18 cellular contexts compared by ENCODE assay signal in genomic region chr2:69335291-69335690, GRCh38. TPM values are rescaled to one million over a fixed set of nuclear protein-coding genes. Genes with fewer than 3 reads are reported as not detected.
DNase-seq lines count a peak whose midpoint lies in the region; ATAC-seq and TF ChIP-seq lines count a peak whose summit lies in the region.
"Had no signal": no experiment of that assay in that cellular context is flagged by ENCODE, and none has a peak within 500 bp of the region (broad histone marks: within the 10 kb centered on the region; RNA-seq: fewer than 3 reads in every experiment).

No MANE protein-coding gene starts in this region.

- H4K5ac ChIP-seq in IMR-90 (ENCODE audit: low read depth, low read length), result no peak overlapping the region

- H3K27me3 ChIP-seq in IMR-90 (ENCODE audit: control insufficient read depth, insufficient read depth, low read length) (no peaks in the 10 kb centered on the region), dorsolateral prefrontal cortex (no peaks in the 10 kb centered on the region), mesenchymal stem cell (ENCODE audit: control insufficient read depth in 1 of 2, insufficient read depth in 1 of 2, low read length in 2 of 2) (no peaks in the 10 kb centered on the region)
- H3K27me3 ChIP-seq: BLaER1 treated with 17β-estradiol and CSF1 and Interleukin-3, amounts not matched to agents 10 nM and 100 nM had no signal

- POLR2A ChIA-PET in IMR-90 (lab: Charles Lee; ENCODE audit: unreplicated experiment), result no interaction called here

- dilution Hi-C loops in IMR-90 (cut with HindIII; ENCODE audit: low sequenced_read_pairs, unreplicated experiment), result no loop called here

- H3K9me3 Mint-ChIP-seq in mesothelial cell of epicardium, result no peaks in the 10 kb centered on the region
- H3K9me3 Mint-ChIP-seq: CD8-positive, alpha-beta T cell; GM23338; IgD-negative memory B cell had no signal

- H3K36me3 Mint-ChIP-seq in mesothelial cell of epicardium, result peaks cover 36% of the 10 kb centered on the region

- H3K79me1 ChIP-seq in IMR-90 (ENCODE audit: low read depth in 1 of 2, low read length in 2 of 2) (peaks cover 27 to 35% of the 10 kb centered on the region in 2 experiments), mesenchymal stem cell (replicated peaks; ENCODE audit: low read length, poor library complexity, severe bottlenecking) (peaks cover 22% of the 10 kb centered on the region)

- no peak overlapping the region for H2BK120ac ChIP-seq in IMR-90 (ENCODE audit: low read depth, low read length)
- H2BK120ac ChIP-seq in mesenchymal stem cell (ENCODE audit: low read depth, low read length), result no peak overlapping the region

- H3K9ac ChIP-seq in IMR-90 (ENCODE audit: low read depth, low read length) (no peak overlapping the region), mesenchymal stem cell (ENCODE audit: low read length) (no peak overlapping the region)
- H3K9ac ChIP-seq: BLaER1 treated with 17β-estradiol and CSF1 and Interleukin-3, amounts not matched to agents 10 nM and 100 nM had no signal

- H2BK12ac ChIP-seq in mesenchymal stem cell (ENCODE audit: low read length in 2 of 2), result no peak overlapping the region

- H2BK15ac ChIP-seq in IMR-90 (ENCODE audit: low read depth, low read length), result no peak overlapping the region
- no peak overlapping the region for H2BK15ac ChIP-seq in mesenchymal stem cell (ENCODE audit: low read depth, poor library complexity, severe bottlenecking)

- TF ChIP-seq RAD21 in IMR-90 (IDR thresholded peaks at IDR 0.05; ENCODE audit: low read length), result no peak

- H3K4ac ChIP-seq in IMR-90 (ENCODE audit: low read depth, low read length) (no peak overlapping the region), mesenchymal stem cell (ENCODE audit: low read depth in 1 of 2, low read length in 2 of 2) (no peak overlapping the region)

- no peak overlapping the region for H2AK9ac ChIP-seq in IMR-90 (replicated peaks; ENCODE audit: low read depth, low read length, poor library complexity)

- no peak overlapping the region for H3K14ac ChIP-seq in IMR-90 (replicated peaks; ENCODE audit: low read depth, low read length)
- no peak overlapping the region for H3K14ac ChIP-seq in mesenchymal stem cell (ENCODE audit: low read length in 2 of 2)

- TF ChIP-seq CTCF in AG09309 (IDR thresholded peaks at IDR 0.05; ENCODE audit: control insufficient read depth, insufficient read depth, low read depth, low read length, missing control alignments) (no peak), IMR-90 (conservative IDR thresholded peaks at IDR 0.05; ENCODE audit: low read depth, low read length) (no peak), mesothelial cell of epicardium (IDR thresholded peaks at IDR 0.05; ENCODE audit: unreplicated experiment) (no peak), dorsolateral prefrontal cortex (IDR thresholded peaks at IDR 0.05 in 54 of 56, conservative IDR thresholded peaks at IDR 0.05 in 2 of 56; ENCODE audit: low read depth in 1 of 56, partially characterized antibody in 56 of 56) (no peak)

- ATAC-seq in IMR-90 (ENCODE audit: low read depth) (peak; percentile 37), GM19324 (IDR thresholded peaks at IDR 0.05; ENCODE audit: low FRiP score, unreplicated experiment) (no peak)
- ATAC-seq: A549; CD8-positive, alpha-beta T cell; GM23338 had no signal

- no peak overlapping the region for H2BK20ac ChIP-seq in IMR-90 (ENCODE audit: low read depth, low read length)

- H2AK5ac ChIP-seq in IMR-90 (ENCODE audit: low read depth, low read length) (no peak overlapping the region), mesenchymal stem cell (ENCODE audit: low read length, severe bottlenecking) (no peak overlapping the region)

- no peaks in the 10 kb centered on the region for H3K9me1 ChIP-seq in IMR-90 (ENCODE audit: insufficient read depth, low read length)

- no peak overlapping the region for H3K23ac ChIP-seq in IMR-90 (ENCODE audit: low read depth, low read length)
- H3K23ac ChIP-seq in mesenchymal stem cell (ENCODE audit: low read length in 2 of 2), result no peak overlapping the region

- DNase-seq in AG09309 (ENCODE audit: low read depth), result peak; percentile 17
- peak; percentile 30 for DNase-seq in IMR-90
- peak; percentile 67 for DNase-seq in fibroblast of peridontal ligament (ENCODE audit: extremely low read depth)
- DNase-seq in mesothelial cell of epicardium (ENCODE audit: low spot score in 2 of 2, unreplicated experiment in 2 of 2), result no peak
- DNase-seq in dorsolateral prefrontal cortex, result no peak
- DNase-seq in activated T-cell treated with anti-CD3 and anti-CD28 coated beads for 4 hours, result no peak
- no peak for DNase-seq in mesenchymal stem cell
- DNase-seq: Calu3; CD8-positive, alpha-beta T cell; DMS79 treated with DMSO at 0.1 percent for 48 hours; HCEC 1CT had no signal

- intact Hi-C loops in IMR-90 (cut with micrococcal nuclease) (no loop called here), dorsolateral prefrontal cortex (cut with DNase I) (no loop called here)

- in situ Hi-C loops in IMR-90 (cut with MboI; ENCODE audit: low sequenced_read_pairs), result no loop called here

- H4K20me1 ChIP-seq in IMR-90 (ENCODE audit: insufficient read depth, low read length), result no peaks in the 10 kb centered on the region; the same call in 1 of the 2 replicates
- H4K20me1 ChIP-seq: BLaER1 treated with 17β-estradiol and CSF1 and Interleukin-3, amounts not matched to agents 10 nM and 100 nM had no signal

- H3K4me2 ChIP-seq in IMR-90 (ENCODE audit: low read depth, low read length) (no peak overlapping the region), mesenchymal stem cell (ENCODE audit: low read length, poor library complexity, severe bottlenecking) (no peak overlapping the region)
- H3K4me2 ChIP-seq: A549; BLaER1 treated with 17β-estradiol and CSF1 and Interleukin-3, amounts not matched to agents 10 nM and 100 nM; GM23338 had no signal

- H3K4me1 Mint-ChIP-seq in mesothelial cell of epicardium, result no peaks in the 10 kb centered on the region
- H3K4me1 Mint-ChIP-seq: B cell, GM23338 had no signal

- BruUV-seq in IMR-90 (replicated peaks; lab: Mats Ljungman, UMichigan), result no TSS peak

- H3K27ac Mint-ChIP-seq in mesothelial cell of epicardium, result peak overlapping the region; percentile 19
- H3K27ac Mint-ChIP-seq: B cell; CD8-positive, alpha-beta T cell; GM23338 had no signal

- H3K27ac ChIP-seq in IMR-90 (ENCODE audit: insufficient read depth, low read length), result no peak overlapping the region
- no peak overlapping the region for H3K27ac ChIP-seq in dorsolateral prefrontal cortex
- H3K27ac ChIP-seq in mesenchymal stem cell (ENCODE audit: low read length, poor library complexity, severe bottlenecking), result no peak overlapping the region
- H3K27ac ChIP-seq: 22Rv1; A549; BLaER1 treated with 17β-estradiol and CSF1 and Interleukin-3, amounts not matched to agents 10 nM and 100 nM had no signal

- no peak overlapping the region for H3K4me3 ChIP-seq in AG09309 (ENCODE audit: control insufficient read depth, low read depth, low read length)
- H3K4me3 ChIP-seq in IMR-90 (ENCODE audit: insufficient read depth, low read depth, low read length), result no peak overlapping the region
- no peak overlapping the region for H3K4me3 ChIP-seq in dorsolateral prefrontal cortex
- H3K4me3 ChIP-seq in mesenchymal stem cell (ENCODE audit: insufficient read depth in 1 of 2, low read depth in 1 of 2, low read length in 2 of 2), result no peak overlapping the region
- H3K4me3 ChIP-seq: A549; BLaER1 treated with 17β-estradiol and CSF1 and Interleukin-3, amounts not matched to agents 10 nM and 100 nM; GM23338 had no signal

- H4K91ac ChIP-seq in IMR-90 (ENCODE audit: insufficient read depth, low read depth, low read length) (no peak overlapping the region), mesenchymal stem cell (ENCODE audit: low read length) (no peak overlapping the region)

- WGBS in IMR-90 (ENCODE audit: extremely low coverage in 2 of 2, insufficient read length in 1 of 2), 2 experiments, result 0% methylated on average over 1 of the region's 2 CpGs; no CpG with 5 or more reads in 1 of the 2 experiments
- WGBS in mesenchymal stem cell, result 90% methylated on average over 2 of the region's 2 CpGs

- no peak overlapping the region for H3K56ac ChIP-seq in IMR-90 (ENCODE audit: extremely low read depth, insufficient read depth, low read length)

- TF ChIP-seq POLR2A in IMR-90 (IDR thresholded peaks at IDR 0.05; ENCODE audit: low read depth, low read length), result no peak

- H2AFZ ChIP-seq in IMR-90 (replicated peaks; ENCODE audit: low read length, poor library complexity) (no peak overlapping the region), mesenchymal stem cell (ENCODE audit: low read depth, low read length) (no peak overlapping the region)
- H2AFZ ChIP-seq: GM23338 had no signal

- H3K18ac ChIP-seq in IMR-90 (ENCODE audit: low read depth, low read length), result no peak overlapping the region
- no peak overlapping the region for H3K18ac ChIP-seq in mesenchymal stem cell (ENCODE audit: low read depth in 1 of 2, low read length in 2 of 2)

- CTCF ChIA-PET in IMR-90 (lab: Yijun Ruan, JAX), result no interaction called here

- H2BK5ac ChIP-seq in IMR-90 (ENCODE audit: low read depth, low read length, poor library complexity, severe bottlenecking) (no peak overlapping the region), mesenchymal stem cell (ENCODE audit: low read depth, low read length, poor library complexity, severe bottlenecking) (no peak overlapping the region)

- H3K4me3 Mint-ChIP-seq in mesothelial cell of epicardium, result no peak overlapping the region
- H3K4me3 Mint-ChIP-seq: B cell; CD8-positive, alpha-beta T cell; GM23338 had no signal

- H3K36me3 ChIP-seq in IMR-90 (ENCODE audit: control insufficient read depth, insufficient read depth, low read length) (peaks cover 30% of the 10 kb centered on the region), mesenchymal stem cell (ENCODE audit: control insufficient read depth in 1 of 2, insufficient read depth in 2 of 2, low read depth in 1 of 2, low read length in 2 of 2) (peaks cover 25 to 82% of the 10 kb centered on the region in 2 experiments)

- no peaks in the 10 kb centered on the region for H3K9me3 ChIP-seq in IMR-90 (ENCODE audit: control insufficient read depth, insufficient read depth, low read length)
- no peaks in the 10 kb centered on the region for H3K9me3 ChIP-seq in mesenchymal stem cell (ENCODE audit: control insufficient read depth, low read length)
- H3K9me3 ChIP-seq: A549; BLaER1 treated with 17β-estradiol and CSF1 and Interleukin-3, amounts not matched to agents 10 nM and 100 nM had no signal

- no peaks in the 10 kb centered on the region for H3K27me3 Mint-ChIP-seq in mesothelial cell of epicardium (ENCODE audit: low read depth)
- H3K27me3 Mint-ChIP-seq: B cell, IgD-negative memory B cell had no signal

- H4K8ac ChIP-seq in IMR-90 (ENCODE audit: low read depth in 2 of 2, low read length in 2 of 2), result no peak overlapping the region
- no peak overlapping the region for H4K8ac ChIP-seq in mesenchymal stem cell (ENCODE audit: low read length)

- H3K4me1 ChIP-seq in IMR-90 (ENCODE audit: control insufficient read depth, insufficient read depth, low read length) (0 out of 2 replicates have a peak, but pooled peaks cover 1% of the 10 kb centered on the region), mesenchymal stem cell (ENCODE audit: control insufficient read depth, insufficient read depth, low read depth, low read length) (peaks cover 2% of the 10 kb centered on the region)
- H3K4me1 ChIP-seq: A549; BLaER1 treated with 17β-estradiol and CSF1 and Interleukin-3, amounts not matched to agents 10 nM and 100 nM had no signal

RNA-seq across cellular contexts. Expression of gene GFPT1, which starts 51.7 kb away (rescaled TPM):
- total RNA-seq in IMR-90 (2012; rRNA removed) (52.9 and 75.0 TPM in 2 replicates), mesothelial cell of epicardium (49.5 to 52.7 TPM (median 50.4 TPM) in 3 replicates), dorsolateral prefrontal cortex (10 to 100 TPM; 18.0 to 44.5 (median 31.9) TPM)
- polyA plus RNA-seq in IMR-90 (2012; rRNA removed), result 18.9 and 23.5 TPM in 2 replicates
- polyA plus RNA-seq in IMR-90 (2012; cell fraction: cytosol; rRNA removed), result 5.1 and 7.8 TPM in 2 replicates
- polyA plus RNA-seq in IMR-90 (2012; cell fraction: nucleus; rRNA removed; ENCODE audit: low replicate concordance), result 2.6 and 15.5 TPM in 2 replicates
- 49.1 TPM for polyA plus RNA-seq in mesenchymal stem cell (2013, experiment 1 of 2)
- polyA plus RNA-seq in mesenchymal stem cell (2013, experiment 2 of 2), result 47.3 TPM

Comparison
In these comparisons a context has a peak if more than half of its experiments do, and no peak if none do; other contexts are left out.
1. DNase-seq: peak in AG09309 (single experiment), IMR-90 (single experiment) and fibroblast of peridontal ligament (single experiment); none in mesothelial cell of epicardium (0 of 2), dorsolateral prefrontal cortex (0 of 10), activated T-cell treated with anti-CD3 and anti-CD28 coated beads for 4 hours (single experiment) and mesenchymal stem cell (single experiment).